Comparison of ENCODE assay signal across 8 cellular contexts in the genomic region with DNA sequence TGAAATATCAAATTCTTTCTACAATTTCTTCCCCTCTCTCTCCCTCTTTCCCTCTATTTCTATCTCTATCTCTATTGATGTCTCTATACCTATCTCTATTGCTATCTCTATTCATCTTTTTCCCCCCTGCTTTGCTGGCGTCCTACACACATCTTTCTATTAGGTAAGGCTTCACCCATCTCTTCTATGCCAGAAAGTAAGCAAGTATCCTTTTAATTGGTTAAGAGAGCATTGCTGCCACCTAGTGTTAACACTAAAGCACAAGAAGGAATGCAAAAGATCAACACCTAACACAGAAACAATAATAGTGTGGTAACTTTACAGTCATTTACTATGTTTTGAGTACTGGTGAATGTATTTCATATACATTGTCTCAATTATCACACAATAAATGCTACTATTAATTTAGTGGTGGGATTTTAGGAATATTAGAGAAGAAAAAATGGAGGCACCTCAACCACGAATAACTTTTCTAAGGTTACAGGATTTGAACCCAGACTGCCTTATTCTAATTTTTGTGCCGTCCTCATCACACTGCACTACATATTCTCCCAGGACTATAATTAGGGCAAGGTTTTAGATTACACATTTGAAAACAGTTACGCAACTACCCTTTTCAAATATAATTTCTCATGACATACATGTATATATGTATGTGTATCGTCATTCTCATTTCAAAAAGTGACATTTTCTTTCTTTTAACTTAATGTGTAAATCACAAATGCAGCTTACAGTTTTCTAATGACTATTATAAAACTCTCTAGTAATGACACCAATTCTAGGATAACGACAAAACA. TPM values are rescaled to one million over a fixed set of nuclear protein-coding genes. Genes with fewer than 3 reads are reported as not detected.
A peak's percentile ranks its signal among the peaks of the same experiment; 100 is the strongest.
DNase-seq lines count a peak whose midpoint lies in the region; ATAC-seq and TF ChIP-seq lines count a peak whose summit lies in the region.

No MANE protein-coding gene starts in this region.

- ATAC-seq in GM21423 (IDR thresholded peaks at IDR 0.05; ENCODE audit: unreplicated experiment) (peak; percentile 43), PC-3 (no peak), lower lobe of right lung (peak in 1 of 2 donors; percentile 28), GM21360 (IDR thresholded peaks at IDR 0.05; ENCODE audit: unreplicated experiment) (no peak)

- POLR2A ChIA-PET in PC-3 (lab: Charles Lee; ENCODE audit: unreplicated experiment) = no interaction called here

- H3K4me3 ChIP-seq in DOHH2 (ENCODE audit: low read length) (no peak overlapping the region), Karpas-422 (ENCODE audit: low read length) (no peak overlapping the region), PC-3 (ENCODE audit: low read length) (no peak overlapping the region), coronary artery (no peak overlapping the region), lower lobe of right lung (no peak overlapping the region)

- H3K4me2 ChIP-seq in DOHH2 (ENCODE audit: low read length) = no peak overlapping the region
- H3K4me2 ChIP-seq in Karpas-422 (ENCODE audit: low read depth, low read length, poor library complexity, severe bottlenecking) = no peak overlapping the region
- no peak overlapping the region for H3K4me2 ChIP-seq in PC-3 (ENCODE audit: low read length)

- H3F3A ChIP-seq in DOHH2 (ENCODE audit: control insufficient read depth, insufficient read depth) (no peaks in the 10 kb centered on the region), PC-3 (ENCODE audit: low read length, unreplicated experiment) (no peaks in the 10 kb centered on the region)

- H3K9me2 ChIP-seq in DOHH2 (replicated peaks; ENCODE audit: control insufficient read depth, low read length) (no peaks in the 10 kb centered on the region), Karpas-422 (replicated peaks; ENCODE audit: insufficient read depth, low read length) (no peaks in the 10 kb centered on the region), PC-3 (replicated peaks; ENCODE audit: low read length) (no peaks in the 10 kb centered on the region)

- DNase-seq in Karpas-422 (peak; percentile 82), PC-3 (peak; percentile 82), coronary artery (ENCODE audit: low spot score) (no peak), lower lobe of right lung (no peak)
- no peak for DNase-seq in effector CD8-positive, alpha-beta T cell (lab: John Stamatoyannopoulos, UW)

- H3K27ac ChIP-seq in DOHH2 (ENCODE audit: low read depth, low read length) = no peak overlapping the region
- no peak overlapping the region for H3K27ac ChIP-seq in Karpas-422 (ENCODE audit: low read length)
- H3K27ac ChIP-seq in PC-3 (ENCODE audit: low read length) = no peak overlapping the region
- no peak overlapping the region for H3K27ac ChIP-seq in coronary artery
- H3K27ac ChIP-seq in lower lobe of right lung = no peak overlapping the region

- H3K9ac ChIP-seq in Karpas-422 (ENCODE audit: low read length) (no peak overlapping the region), PC-3 (ENCODE audit: low read length) (no peak overlapping the region)

- intact Hi-C loops in PC-3 (cut with micrococcal nuclease) (loop anchor here (1.0 to 10.0 kb wide), 6 partner anchors 39 to 400 kb away; partner anchors contain the start of gene PTPN13), lower lobe of right lung (cut with DNase I) (loop anchor here (5.0 kb wide), 1 partner anchor 399 kb away; no protein-coding TSS in a partner anchor)

- no peaks in the 10 kb centered on the region for H4K20me1 ChIP-seq in DOHH2 (ENCODE audit: control insufficient read depth, insufficient read depth, low read depth, low read length)
- no peaks in the 10 kb centered on the region for H4K20me1 ChIP-seq in Karpas-422 (ENCODE audit: insufficient read depth, low read depth, low read length)
- no peaks in the 10 kb centered on the region for H4K20me1 ChIP-seq in PC-3 (ENCODE audit: low read length)

- no TSS peak for BruUV-seq in PC-3 (replicated peaks; lab: Mats Ljungman, UMichigan)

- no peaks in the 10 kb centered on the region for H3K79me2 ChIP-seq in DOHH2 (ENCODE audit: control insufficient read depth, low read length)
- H3K79me2 ChIP-seq in Karpas-422 (ENCODE audit: low read length) = no peaks in the 10 kb centered on the region
- H3K79me2 ChIP-seq in PC-3 (ENCODE audit: low read length) = no peaks in the 10 kb centered on the region

- no peak overlapping the region for H2AFZ ChIP-seq in Karpas-422 (ENCODE audit: low read length)
- no peak overlapping the region for H2AFZ ChIP-seq in PC-3 (ENCODE audit: low read length)

- CTCF ChIA-PET in PC-3 (lab: Charles Lee) = interaction anchor here (0.8 kb wide), 1 partner anchor 309 kb away, joined by 4 read pairs; no protein-coding TSS in a partner anchor

- H3K9me3 ChIP-seq in DOHH2 (ENCODE audit: control insufficient read depth, insufficient read depth, low read length) = no peaks in the 10 kb centered on the region
- H3K9me3 ChIP-seq in Karpas-422 (ENCODE audit: low read length) = no peaks in the 10 kb centered on the region
- no peaks in the 10 kb centered on the region for H3K9me3 ChIP-seq in PC-3 (ENCODE audit: low read length)
- H3K9me3 ChIP-seq in lower lobe of right lung = no peaks in the 10 kb centered on the region

- H3K4me1 ChIP-seq in DOHH2 (ENCODE audit: control insufficient read depth, low read length) (no peaks in the 10 kb centered on the region), Karpas-422 (ENCODE audit: low read length) (no peaks in the 10 kb centered on the region), PC-3 (ENCODE audit: insufficient read depth, low read length) (peaks cover 24% of the 10 kb centered on the region), lower lobe of right lung (peaks cover 10% of the 10 kb centered on the region)

- TF ChIP-seq CTCF in DOHH2 (IDR thresholded peaks at IDR 0.05; ENCODE audit: low read depth, low read length, poor library complexity, severe bottlenecking) (peak; percentile 78), PC-3 (conservative IDR thresholded peaks at IDR 0.05; ENCODE audit: low read depth, low read length) (peak; percentile 87), coronary artery (IDR thresholded peaks at IDR 0.05) (peak; percentile 54), lower lobe of right lung (IDR thresholded peaks at IDR 0.05) (peak; percentile 77)

- H3K36me3 ChIP-seq in DOHH2 (ENCODE audit: control insufficient read depth, low read length) (no peaks in the 10 kb centered on the region), Karpas-422 (ENCODE audit: insufficient read depth, low read length) (no peaks in the 10 kb centered on the region), PC-3 (ENCODE audit: low read depth, low read length) (no peaks in the 10 kb centered on the region), lower lobe of right lung (no peaks in the 10 kb centered on the region)

- H3K27me3 ChIP-seq in DOHH2 (ENCODE audit: control insufficient read depth, low read length) (peaks cover 13% of the 10 kb centered on the region), Karpas-422 (ENCODE audit: low read length) (no peaks in the 10 kb centered on the region), PC-3 (ENCODE audit: low read length) (no peaks in the 10 kb centered on the region), lower lobe of right lung (ENCODE audit: low read depth) (no peaks in the 10 kb centered on the region)

RNA-seq across cellular contexts. Expression of gene C4orf36, which starts 3.7 kb away (rescaled TPM):
- total RNA-seq in Karpas-422 (2014; rRNA removed; shearing (Covaris generic); ENCODE audit: low replicate concordance) = not detected in 2 replicates
- total RNA-seq in PC-3 (2014; rRNA removed) = 1.8 and 2.0 TPM in 2 replicates
- total RNA-seq in lower lobe of right lung = 1.6 TPM

RNA-seq across cellular contexts. Expression of gene AFF1, which starts 38.9 kb away (rescaled TPM):
- total RNA-seq in Karpas-422 (2014; rRNA removed; shearing (Covaris generic); ENCODE audit: low replicate concordance) = 4.0 and 6.6 TPM in 2 replicates
- total RNA-seq in PC-3 (2014; rRNA removed) (8.1 and 9.4 TPM in 2 replicates), lower lobe of right lung (90.6 TPM)

RNA-seq across cellular contexts. Expression of gene SLC10A6, which starts 46.7 kb away (rescaled TPM):
- total RNA-seq in Karpas-422 (2014; rRNA removed; shearing (Covaris generic); ENCODE audit: low replicate concordance) = not detected in 2 replicates
- total RNA-seq in PC-3 (2014; rRNA removed) = not detected in 2 replicates
- total RNA-seq in lower lobe of right lung = 0.97 TPM

Comparison
In these comparisons a context has a peak if more than half of its experiments do, and no peak if none do; other contexts are left out.
1. DNase-seq: peak in Karpas-422 (single experiment) and PC-3 (single experiment); none in coronary artery (single experiment), lower lobe of right lung (single experiment) and effector CD8-positive, alpha-beta T cell (single experiment).
2. Peak in every context shown above with its lines, with median percentiles within 50 percentile points of each other: CTCF ChIP-seq.